ENCODE assay signal across 1 cellular context in the genomic region with DNA sequence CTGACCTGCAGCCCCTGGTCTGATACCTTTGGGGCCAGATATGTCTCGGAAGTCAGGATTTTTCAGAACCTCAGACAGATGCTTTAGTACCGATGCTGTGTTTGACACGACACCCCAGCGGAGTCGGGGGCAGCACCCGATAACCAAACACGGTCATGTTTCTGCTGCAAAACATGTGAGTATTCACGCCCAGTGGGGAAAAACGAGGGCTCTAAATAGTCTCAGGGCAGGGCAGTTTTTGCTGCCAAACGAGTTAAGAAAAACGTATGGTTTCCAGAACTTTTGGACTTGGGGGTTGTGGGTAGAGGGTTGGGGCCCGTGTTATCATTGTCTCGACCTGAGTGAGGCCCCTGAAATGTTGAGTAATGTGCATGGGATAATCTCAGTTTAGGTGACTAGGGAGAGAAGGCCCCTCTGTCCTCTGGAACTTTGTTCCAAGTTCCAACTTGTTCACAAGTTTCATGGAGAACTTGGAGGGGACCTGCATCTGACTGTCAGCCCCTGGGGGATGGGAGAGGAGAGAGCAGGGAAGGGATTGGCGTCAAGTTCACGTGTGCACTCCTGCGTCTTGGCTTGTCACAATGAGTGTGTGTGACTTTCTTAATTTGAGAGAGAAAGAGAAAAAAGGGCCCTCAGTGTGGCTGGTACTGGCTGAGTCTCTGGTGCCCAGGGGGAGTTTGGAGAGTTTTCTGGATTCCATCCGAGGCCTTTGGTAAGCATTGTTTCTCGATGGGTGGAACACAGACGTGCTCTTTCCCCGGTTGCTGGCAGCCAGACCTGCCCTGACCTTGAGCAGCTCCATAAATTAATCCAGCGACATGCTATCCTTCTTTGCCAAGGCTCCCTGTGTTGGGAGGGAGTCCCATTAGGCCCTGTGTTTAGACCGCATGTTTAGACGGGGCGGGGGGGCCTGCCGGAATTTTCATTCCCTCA.
TF ChIP-seq lines count a peak whose summit lies in the region.

No MANE protein-coding gene starts in this region.

TF ChIP-seq in HepG2, 621 proteins besides CTCF, POLR2A, EP300 and RAD21 (continued from another document and continues in another):
- TF ChIP-seq, protein P1, sequence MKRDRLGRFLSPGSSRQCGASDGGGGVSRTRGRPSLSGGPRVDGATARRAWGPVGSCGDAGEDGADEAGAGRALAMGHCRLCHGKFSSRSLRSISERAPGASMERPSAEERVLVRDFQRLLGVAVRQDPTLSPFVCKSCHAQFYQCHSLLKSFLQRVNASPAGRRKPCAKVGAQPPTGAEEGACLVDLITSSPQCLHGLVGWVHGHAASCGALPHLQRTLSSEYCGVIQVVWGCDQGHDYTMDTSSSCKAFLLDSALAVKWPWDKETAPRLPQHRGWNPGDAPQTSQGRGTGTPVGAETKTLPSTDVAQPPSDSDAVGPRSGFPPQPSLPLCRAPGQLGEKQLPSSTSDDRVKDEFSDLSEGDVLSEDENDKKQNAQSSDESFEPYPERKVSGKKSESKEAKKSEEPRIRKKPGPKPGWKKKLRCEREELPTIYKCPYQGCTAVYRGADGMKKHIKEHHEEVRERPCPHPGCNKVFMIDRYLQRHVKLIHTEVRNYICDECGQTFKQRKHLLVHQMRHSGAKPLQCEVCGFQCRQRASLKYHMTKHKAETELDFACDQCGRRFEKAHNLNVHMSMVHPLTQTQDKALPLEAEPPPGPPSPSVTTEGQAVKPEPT (CRISPR knock-in tag; IDR thresholded peaks at IDR 0.05; ENCODE audit: low read depth): no peak
- TF ChIP-seq, protein P2, sequence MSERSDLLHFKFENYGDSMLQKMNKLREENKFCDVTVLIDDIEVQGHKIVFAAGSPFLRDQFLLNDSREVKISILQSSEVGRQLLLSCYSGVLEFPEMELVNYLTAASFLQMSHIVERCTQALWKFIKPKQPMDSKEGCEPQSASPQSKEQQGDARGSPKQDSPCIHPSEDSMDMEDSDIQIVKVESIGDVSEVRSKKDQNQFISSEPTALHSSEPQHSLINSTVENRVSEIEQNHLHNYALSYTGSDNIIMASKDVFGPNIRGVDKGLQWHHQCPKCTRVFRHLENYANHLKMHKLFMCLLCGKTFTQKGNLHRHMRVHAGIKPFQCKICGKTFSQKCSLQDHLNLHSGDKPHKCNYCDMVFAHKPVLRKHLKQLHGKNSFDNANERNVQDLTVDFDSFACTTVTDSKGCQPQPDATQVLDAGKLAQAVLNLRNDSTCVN (CRISPR knock-in tag; IDR thresholded peaks at IDR 0.05; ENCODE audit: borderline replicate concordance): 0 out of 2 replicates have a peak, but pooled peaks have one; percentile 55
- no peak for TF ChIP-seq IRF1 (CRISPR knock-in tag; IDR thresholded peaks at IDR 0.05; ENCODE audit: low read depth)
- TF ChIP-seq ZNF343 (CRISPR knock-in tag; IDR thresholded peaks at IDR 0.05): no peak
- TF ChIP-seq SRY (CRISPR knock-in tag; IDR thresholded peaks at IDR 0.05): no peak
- TF ChIP-seq ZNF660 (CRISPR knock-in tag; IDR thresholded peaks at IDR 0.05; ENCODE audit: borderline replicate concordance, low read depth): no peak
- no peak for TF ChIP-seq ZSCAN29 (CRISPR knock-in tag; conservative IDR thresholded peaks at IDR 0.05)
- no peak for TF ChIP-seq ZNF180 (CRISPR knock-in tag; IDR thresholded peaks at IDR 0.05; ENCODE audit: borderline replicate concordance, low read depth)
- no peak for TF ChIP-seq WIZ (CRISPR knock-in tag; IDR thresholded peaks at IDR 0.05)
- no peak for TF ChIP-seq THYN1 (CRISPR knock-in tag; IDR thresholded peaks at IDR 0.05; ENCODE audit: borderline replicate concordance, low read depth)
- no peak for TF ChIP-seq ZNF530 (CRISPR knock-in tag; IDR thresholded peaks at IDR 0.05; ENCODE audit: low read depth)
- TF ChIP-seq ZBTB34 (CRISPR knock-in tag; IDR thresholded peaks at IDR 0.05): no peak
- TF ChIP-seq, protein P3, sequence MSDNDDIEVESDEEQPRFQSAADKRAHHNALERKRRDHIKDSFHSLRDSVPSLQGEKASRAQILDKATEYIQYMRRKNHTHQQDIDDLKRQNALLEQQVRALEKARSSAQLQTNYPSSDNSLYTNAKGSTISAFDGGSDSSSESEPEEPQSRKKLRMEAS (IDR thresholded peaks at IDR 0.05): peak; percentile 22; the same call in 1 of the 2 replicates
- TF ChIP-seq ZSCAN30 (CRISPR knock-in tag; IDR thresholded peaks at IDR 0.05): no peak
- TF ChIP-seq MAFG (CRISPR knock-in tag; IDR thresholded peaks at IDR 0.05): no peak
- no peak for TF ChIP-seq KDM4B (CRISPR knock-in tag; IDR thresholded peaks at IDR 0.05)
- TF ChIP-seq, protein P4, sequence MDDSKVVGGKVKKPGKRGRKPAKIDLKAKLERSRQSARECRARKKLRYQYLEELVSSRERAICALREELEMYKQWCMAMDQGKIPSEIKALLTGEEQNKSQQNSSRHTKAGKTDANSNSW (CRISPR knock-in tag; IDR thresholded peaks at IDR 0.05; ENCODE audit: borderline replicate concordance): no peak
- no peak for TF ChIP-seq GPN1 (CRISPR knock-in tag; IDR thresholded peaks at IDR 0.05; ENCODE audit: borderline replicate concordance)
- no peak for TF ChIP-seq MED13 (CRISPR knock-in tag; IDR thresholded peaks at IDR 0.05)
- TF ChIP-seq BORCS8-MEF2B (CRISPR knock-in tag; IDR thresholded peaks at IDR 0.05): no peak
- TF ChIP-seq ZNF354B (CRISPR knock-in tag; IDR thresholded peaks at IDR 0.05): no peak
- no peak for TF ChIP-seq MTA1 (CRISPR knock-in tag; IDR thresholded peaks at IDR 0.05; ENCODE audit: borderline replicate concordance)
- no peak for TF ChIP-seq KLF11 (CRISPR knock-in tag; IDR thresholded peaks at IDR 0.05)
- TF ChIP-seq ZXDC (CRISPR knock-in tag; IDR thresholded peaks at IDR 0.05): no peak
- TF ChIP-seq HDAC6 (IDR thresholded peaks at IDR 0.05; ENCODE audit: low read depth, low read length): no peak
- no peak; the same call in 1 of the 2 replicates for TF ChIP-seq NFKB2 (CRISPR knock-in tag; IDR thresholded peaks at IDR 0.05; ENCODE audit: borderline replicate concordance)
- TF ChIP-seq ZUFSP (CRISPR knock-in tag; IDR thresholded peaks at IDR 0.05; ENCODE audit: borderline replicate concordance): no peak
- no peak for TF ChIP-seq ELF4 (CRISPR knock-in tag; IDR thresholded peaks at IDR 0.05; ENCODE audit: borderline replicate concordance)
- TF ChIP-seq KLF9 (CRISPR knock-in tag; IDR thresholded peaks at IDR 0.05; ENCODE audit: low read depth): no peak
- no peak for TF ChIP-seq SOX6 (IDR thresholded peaks at IDR 0.05)
- TF ChIP-seq SOX6 (CRISPR knock-in tag; IDR thresholded peaks at IDR 0.05): peak; percentile 45; the same call in 1 of the 2 replicates
- TF ChIP-seq, protein P5, sequence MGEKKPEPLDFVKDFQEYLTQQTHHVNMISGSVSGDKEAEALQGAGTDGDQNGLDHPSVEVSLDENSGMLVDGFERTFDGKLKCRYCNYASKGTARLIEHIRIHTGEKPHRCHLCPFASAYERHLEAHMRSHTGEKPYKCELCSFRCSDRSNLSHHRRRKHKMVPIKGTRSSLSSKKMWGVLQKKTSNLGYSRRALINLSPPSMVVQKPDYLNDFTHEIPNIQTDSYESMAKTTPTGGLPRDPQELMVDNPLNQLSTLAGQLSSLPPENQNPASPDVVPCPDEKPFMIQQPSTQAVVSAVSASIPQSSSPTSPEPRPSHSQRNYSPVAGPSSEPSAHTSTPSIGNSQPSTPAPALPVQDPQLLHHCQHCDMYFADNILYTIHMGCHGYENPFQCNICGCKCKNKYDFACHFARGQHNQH (CRISPR knock-in tag; IDR thresholded peaks at IDR 0.05): no peak
- no peak for TF ChIP-seq ZNF496 (CRISPR knock-in tag; IDR thresholded peaks at IDR 0.05; ENCODE audit: insufficient replicate concordance)
- TF ChIP-seq ZNF367 (CRISPR knock-in tag; IDR thresholded peaks at IDR 0.05; ENCODE audit: borderline replicate concordance): no peak
- peak; percentile 32; the same call in 1 of the 2 replicates for TF ChIP-seq ZNF292 (CRISPR knock-in tag; IDR thresholded peaks at IDR 0.05; ENCODE audit: borderline replicate concordance, low read depth)
- TF ChIP-seq PATZ1 (CRISPR knock-in tag; IDR thresholded peaks at IDR 0.05): no peak
- TF ChIP-seq NFIC (IDR thresholded peaks at IDR 0.05; ENCODE audit: low read length): no peak
- TF ChIP-seq ATF6 (CRISPR knock-in tag; conservative IDR thresholded peaks at IDR 0.05): no peak
- TF ChIP-seq ZNF749 (CRISPR knock-in tag; IDR thresholded peaks at IDR 0.05; ENCODE audit: borderline replicate concordance): no peak
- 0 out of 2 replicates have a peak, but pooled peaks have one; percentile 55 for TF ChIP-seq TOPORS (CRISPR knock-in tag; IDR thresholded peaks at IDR 0.05)
